1 cellular context compared by ENCODE assay signal in the genomic region with DNA sequence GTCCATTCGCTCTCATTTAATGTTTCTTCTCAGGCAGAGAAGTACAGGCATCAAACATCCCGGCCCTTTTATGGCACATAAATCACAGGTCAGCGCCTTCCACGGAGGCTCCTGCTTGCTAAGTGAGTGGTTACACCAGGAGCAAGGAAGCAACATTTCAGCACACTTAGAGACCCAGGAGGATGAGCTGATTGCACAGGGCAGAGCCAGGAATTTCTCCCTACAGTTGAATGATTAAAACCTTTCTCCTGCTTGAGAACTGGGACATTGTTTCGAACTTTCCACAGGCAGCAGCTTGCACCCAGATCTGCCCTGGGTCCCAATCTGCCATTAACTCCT.
TF ChIP-seq lines count a peak whose summit lies in the region.

No MANE protein-coding gene starts in this region.

TF ChIP-seq in H1, 55 proteins besides CTCF, POLR2A, EP300 and RAD21:
- TF ChIP-seq SP2 (IDR thresholded peaks at IDR 0.05; ENCODE audit: low read length) (no peak), NRF1 (IDR thresholded peaks at IDR 0.05; ENCODE audit: low read depth, low read length) (no peak), HDAC6 (IDR thresholded peaks at IDR 0.05; ENCODE audit: low read depth, low read length) (no peak)
